1 cellular context compared by ENCODE assay signal in the genomic region with DNA sequence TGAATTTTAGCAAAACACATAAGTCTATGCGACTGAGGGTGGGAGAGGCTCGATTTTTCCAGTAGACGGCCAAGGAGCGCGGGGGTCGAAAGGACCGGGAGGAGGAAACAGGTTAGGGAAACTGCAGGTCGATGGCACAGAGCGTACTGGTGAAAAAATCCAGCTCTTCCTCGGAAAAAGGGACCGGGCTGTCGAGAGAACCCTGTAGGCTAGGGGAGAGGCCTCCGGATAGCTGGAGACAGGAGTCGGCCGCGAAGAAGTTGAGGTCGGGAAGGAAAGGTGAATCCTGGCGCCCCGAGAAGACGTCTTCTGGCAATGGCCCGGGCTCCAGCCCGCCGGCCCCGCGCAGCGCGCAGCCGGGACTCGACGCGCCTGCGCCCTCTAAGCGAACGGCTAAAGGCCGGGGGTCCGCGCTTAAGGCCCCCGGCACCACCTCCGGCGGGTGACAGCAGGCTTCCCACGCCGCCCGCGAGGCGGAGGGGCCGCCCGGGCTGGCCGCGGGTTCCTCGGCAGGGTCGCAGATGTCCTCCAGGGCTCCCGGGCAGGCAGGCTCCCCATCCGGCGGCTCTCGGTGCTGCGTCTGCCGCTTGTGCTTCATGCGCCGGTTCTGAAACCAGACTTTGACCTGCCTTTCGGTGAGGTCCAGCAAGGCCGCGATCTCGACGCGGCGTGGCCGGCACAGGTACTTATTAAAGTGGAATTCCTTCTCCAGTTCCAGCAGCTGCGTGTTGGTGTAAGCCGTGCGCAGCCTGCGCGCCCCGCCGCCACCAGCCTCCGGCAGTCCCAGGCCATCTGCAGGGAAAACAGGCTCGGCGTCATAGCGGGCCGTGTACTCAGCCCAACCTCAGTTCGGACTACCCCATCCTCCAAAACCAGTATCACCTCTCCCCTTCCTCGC.
TF ChIP-seq lines count a peak whose summit lies in the region.

No MANE protein-coding gene starts in this region.

TF ChIP-seq in SK-N-SH treated with all-trans-retinoic acid at 6 μM for 48 hours, 23 proteins besides CTCF, POLR2A, EP300 and RAD21 (continued from another document):
- TF ChIP-seq, protein P1, sequence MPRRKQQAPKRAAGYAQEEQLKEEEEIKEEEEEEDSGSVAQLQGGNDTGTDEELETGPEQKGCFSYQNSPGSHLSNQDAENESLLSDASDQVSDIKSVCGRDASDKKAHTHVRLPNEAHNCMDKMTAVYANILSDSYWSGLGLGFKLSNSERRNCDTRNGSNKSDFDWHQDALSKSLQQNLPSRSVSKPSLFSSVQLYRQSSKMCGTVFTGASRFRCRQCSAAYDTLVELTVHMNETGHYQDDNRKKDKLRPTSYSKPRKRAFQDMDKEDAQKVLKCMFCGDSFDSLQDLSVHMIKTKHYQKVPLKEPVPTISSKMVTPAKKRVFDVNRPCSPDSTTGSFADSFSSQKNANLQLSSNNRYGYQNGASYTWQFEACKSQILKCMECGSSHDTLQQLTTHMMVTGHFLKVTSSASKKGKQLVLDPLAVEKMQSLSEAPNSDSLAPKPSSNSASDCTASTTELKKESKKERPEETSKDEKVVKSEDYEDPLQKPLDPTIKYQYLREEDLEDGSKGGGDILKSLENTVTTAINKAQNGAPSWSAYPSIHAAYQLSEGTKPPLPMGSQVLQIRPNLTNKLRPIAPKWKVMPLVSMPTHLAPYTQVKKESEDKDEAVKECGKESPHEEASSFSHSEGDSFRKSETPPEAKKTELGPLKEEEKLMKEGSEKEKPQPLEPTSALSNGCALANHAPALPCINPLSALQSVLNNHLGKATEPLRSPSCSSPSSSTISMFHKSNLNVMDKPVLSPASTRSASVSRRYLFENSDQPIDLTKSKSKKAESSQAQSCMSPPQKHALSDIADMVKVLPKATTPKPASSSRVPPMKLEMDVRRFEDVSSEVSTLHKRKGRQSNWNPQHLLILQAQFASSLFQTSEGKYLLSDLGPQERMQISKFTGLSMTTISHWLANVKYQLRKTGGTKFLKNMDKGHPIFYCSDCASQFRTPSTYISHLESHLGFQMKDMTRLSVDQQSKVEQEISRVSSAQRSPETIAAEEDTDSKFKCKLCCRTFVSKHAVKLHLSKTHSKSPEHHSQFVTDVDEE (CRISPR knock-in tag; IDR thresholded peaks at IDR 0.05), result no peak
- TF ChIP-seq, protein P2, sequence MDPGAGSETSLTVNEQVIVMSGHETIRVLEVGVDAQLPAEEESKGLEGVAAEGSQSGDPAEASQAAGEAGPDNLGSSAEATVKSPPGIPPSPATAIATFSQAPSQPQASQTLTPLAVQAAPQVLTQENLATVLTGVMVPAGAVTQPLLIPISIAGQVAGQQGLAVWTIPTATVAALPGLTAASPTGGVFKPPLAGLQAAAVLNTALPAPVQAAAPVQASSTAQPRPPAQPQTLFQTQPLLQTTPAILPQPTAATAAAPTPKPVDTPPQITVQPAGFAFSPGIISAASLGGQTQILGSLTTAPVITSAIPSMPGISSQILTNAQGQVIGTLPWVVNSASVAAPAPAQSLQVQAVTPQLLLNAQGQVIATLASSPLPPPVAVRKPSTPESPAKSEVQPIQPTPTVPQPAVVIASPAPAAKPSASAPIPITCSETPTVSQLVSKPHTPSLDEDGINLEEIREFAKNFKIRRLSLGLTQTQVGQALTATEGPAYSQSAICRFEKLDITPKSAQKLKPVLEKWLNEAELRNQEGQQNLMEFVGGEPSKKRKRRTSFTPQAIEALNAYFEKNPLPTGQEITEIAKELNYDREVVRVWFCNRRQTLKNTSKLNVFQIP (CRISPR knock-in tag; IDR thresholded peaks at IDR 0.05; ENCODE audit: borderline replicate concordance, low read depth), result no peak
- no peak for TF ChIP-seq TCF4 (CRISPR knock-in tag; IDR thresholded peaks at IDR 0.05; ENCODE audit: borderline replicate concordance)
- TF ChIP-seq ESRRG (CRISPR knock-in tag; IDR thresholded peaks at IDR 0.05), result no peak
